Comparison of ENCODE assay signal across 22 cellular contexts in the genomic region with DNA sequence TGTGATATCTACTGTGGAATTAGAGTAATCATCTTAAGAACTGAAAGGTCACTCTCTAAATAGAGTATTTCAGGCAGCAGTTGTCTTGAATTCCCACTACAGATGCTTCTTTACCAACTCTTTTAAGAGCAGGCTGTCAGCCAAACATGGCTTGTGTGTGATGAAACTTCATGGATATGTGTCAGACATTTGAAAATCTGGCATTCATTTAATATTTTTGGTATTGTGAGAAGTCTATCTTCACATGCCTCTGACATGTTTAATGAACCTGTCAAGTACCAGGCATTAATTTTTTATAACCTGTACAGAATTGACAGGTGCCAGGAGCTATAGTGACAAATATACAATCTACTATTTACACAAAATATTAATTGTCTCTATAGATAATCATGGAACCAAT.
A peak's percentile ranks its signal among the peaks of the same experiment; 100 is the strongest.
DNase-seq lines count a peak whose midpoint lies in the region; TF ChIP-seq lines count a peak whose summit lies in the region.
"Had no signal": no experiment of that assay in that cellular context is flagged by ENCODE, and none has a peak within 500 bp of the region (broad histone marks: within the 10 kb centered on the region; RNA-seq: fewer than 3 reads in every experiment).

No MANE protein-coding gene starts in this region.

- H3K27me3 ChIP-seq in mammary epithelial cell (ENCODE audit: insufficient read depth, low read length) (no peaks in the 10 kb centered on the region), neural cell (ENCODE audit: insufficient read depth, low read depth, low read length) (no peaks in the 10 kb centered on the region)
- H3K27me3 ChIP-seq: BE2C; BLaER1 treated with 17β-estradiol and CSF1 and Interleukin-3, amounts not matched to agents 10 nM and 100 nM had no signal

- POLR2A ChIA-PET in MCF 10A (lab: Yijun Ruan, JAX): no interaction called here

- no peaks in the 10 kb centered on the region for H3K4me1 ChIP-seq in mammary epithelial cell (ENCODE audit: insufficient read depth, low read length)
- H3K4me1 ChIP-seq: A549; BE2C; BLaER1 treated with 17β-estradiol and CSF1 and Interleukin-3, amounts not matched to agents 10 nM and 100 nM had no signal

- H3K4me3 Mint-ChIP-seq in MCF 10A (ENCODE audit: unreplicated experiment): no peak overlapping the region
- H3K4me3 Mint-ChIP-seq: CD14-positive monocyte; CD4-positive, alpha-beta T cell; CD8-positive, alpha-beta memory T cell had no signal

- H3K9me3 ChIP-seq in mammary epithelial cell (replicated peaks; ENCODE audit: insufficient read depth, low read length): peaks cover 15% of the 10 kb centered on the region
- H3K9me3 ChIP-seq in neural cell (ENCODE audit: low read length): no peaks in the 10 kb centered on the region
- H3K9me3 ChIP-seq: A549; BE2C; BLaER1 treated with 17β-estradiol and CSF1 and Interleukin-3, amounts not matched to agents 10 nM and 100 nM; HAP-1 had no signal

- peak; percentile 92 for TF ChIP-seq EP300 in neural cell (conservative IDR thresholded peaks at IDR 0.05; ENCODE audit: poor library complexity, severe bottlenecking)

- no peak overlapping the region for H3K27ac Mint-ChIP-seq in MCF 10A (ENCODE audit: low read depth, unreplicated experiment)
- H3K27ac Mint-ChIP-seq: CD14-positive monocyte; CD4-positive, alpha-beta T cell; CD8-positive, alpha-beta memory T cell had no signal

- BruUV-seq in MCF 10A (replicated peaks; lab: Mats Ljungman, UMichigan): no TSS peak
- no TSS peak for BruUV-seq in mammary epithelial cell (replicated peaks; lab: Mats Ljungman, UMichigan)

- no peak for TF ChIP-seq RAD21 in neural cell (conservative IDR thresholded peaks at IDR 0.05)

- H2AFZ ChIP-seq in mammary epithelial cell (ENCODE audit: low read depth, low read length) (no peak overlapping the region), neural cell (ENCODE audit: low read depth, low read length) (no peak overlapping the region)

- peaks cover 14% of the 10 kb centered on the region for H3K9me3 Mint-ChIP-seq in MCF 10A (ENCODE audit: unreplicated experiment)

- H4K20me1 ChIP-seq in mammary epithelial cell (ENCODE audit: insufficient read depth, low read length) (no peaks in the 10 kb centered on the region), neural cell (ENCODE audit: insufficient read depth) (no peaks in the 10 kb centered on the region)
- H4K20me1 ChIP-seq: BLaER1 treated with 17β-estradiol and CSF1 and Interleukin-3, amounts not matched to agents 10 nM and 100 nM had no signal

- H3K4me2 ChIP-seq in mammary epithelial cell (ENCODE audit: insufficient read depth, low read depth, low read length): no peak overlapping the region
- no peak overlapping the region for H3K4me2 ChIP-seq in neural cell (ENCODE audit: low read length)
- H3K4me2 ChIP-seq: A549; BLaER1 treated with 17β-estradiol and CSF1 and Interleukin-3, amounts not matched to agents 10 nM and 100 nM had no signal

- no peak overlapping the region for H3K27ac ChIP-seq in mammary epithelial cell (ENCODE audit: insufficient read depth, low read depth, low read length)
- H3K27ac ChIP-seq in neural cell (ENCODE audit: low read length): no peak overlapping the region
- H3K27ac ChIP-seq: A549; BLaER1 treated with 17β-estradiol and CSF1 and Interleukin-3, amounts not matched to agents 10 nM and 100 nM had no signal

- intact Hi-C loops in MCF 10A (cut with micrococcal nuclease): no loop called here
- intact Hi-C loops in mammary epithelial cell (cut with micrococcal nuclease): no loop called here

- CTCF ChIA-PET in MCF 10A (lab: Yijun Ruan, JAX) (no interaction called here), mammary epithelial cell (lab: Charles Lee; ENCODE audit: low non-redundant PET) (no interaction called here)

- no peak overlapping the region for H3K9ac ChIP-seq in mammary epithelial cell (ENCODE audit: insufficient read depth, low read length)
- no peak overlapping the region for H3K9ac ChIP-seq in neural cell (ENCODE audit: low read length)
- H3K9ac ChIP-seq: BLaER1 treated with 17β-estradiol and CSF1 and Interleukin-3, amounts not matched to agents 10 nM and 100 nM had no signal

- H3K4me1 Mint-ChIP-seq in MCF 10A (ENCODE audit: insufficient read depth, unreplicated experiment): no peaks in the 10 kb centered on the region
- H3K4me1 Mint-ChIP-seq: CD14-positive monocyte; CD8-positive, alpha-beta memory T cell had no signal

- no peaks in the 10 kb centered on the region for H3K9me2 ChIP-seq in neural cell (ENCODE audit: insufficient read depth, low read length)

- no peaks in the 10 kb centered on the region for H3K79me2 ChIP-seq in mammary epithelial cell (ENCODE audit: insufficient read depth, low read length)
- H3K79me2 ChIP-seq in neural cell (replicated peaks; ENCODE audit: insufficient read depth, low read length): no peaks in the 10 kb centered on the region

- H3K4me3 ChIP-seq in mammary epithelial cell (replicated peaks in 1 of 3; ENCODE audit: insufficient read depth in 1 of 3, low read depth in 2 of 3, low read length in 3 of 3) (no peak overlapping the region), neural cell (ENCODE audit: low read length) (no peak overlapping the region)
- H3K4me3 ChIP-seq: A549; BLaER1 treated with 17β-estradiol and CSF1 and Interleukin-3, amounts not matched to agents 10 nM and 100 nM; HAP-1 had no signal

- DNase-seq in NCI-H146 (lab: John Stamatoyannopoulos, UW) (peak; percentile 2), NCI-H146 treated with DMSO at 0.1 percent for 48 hours (lab: John Stamatoyannopoulos, UW; ENCODE audit: unreplicated experiment) (no peak), MCF 10A (ENCODE audit: unreplicated experiment) (peak; percentile 21), mammary epithelial cell (no peak), NCI-H446 treated with DMSO at 0.1 percent for 48 hours (lab: John Stamatoyannopoulos, UW) (peak; percentile 56), GM10266 (ENCODE audit: extremely low spot score) (no peak)
- DNase-seq in activated CD4-positive, CD25-positive, alpha-beta regulatory T cell (lab: John Stamatoyannopoulos, UW): no peak
- DNase-seq: 8988T; ACHN; AML-193; BE2C; CD4-positive, alpha-beta T cell; CD8-positive, alpha-beta memory T cell; DMS 273 treated with DMSO at 0.1 percent for 48 hours; DMS79 treated with DMSO at 0.1 percent for 48 hours; GF-D8; GOT3 had no signal

- dilution Hi-C loops in mammary epithelial cell (cut with HindIII; ENCODE audit: low sequenced_read_pairs): no loop called here

- no peaks in the 10 kb centered on the region for H3F3A ChIP-seq in neural cell (ENCODE audit: insufficient read depth, low read length, poor library complexity, severe bottlenecking)

- in situ Hi-C loops in mammary epithelial cell (cut with MboI; ENCODE audit: low sequenced_read_pairs in 2 of 2): no loop called here

- no peaks in the 10 kb centered on the region for H3K36me3 Mint-ChIP-seq in MCF 10A (ENCODE audit: insufficient read depth, unreplicated experiment)
- H3K36me3 Mint-ChIP-seq: CD14-positive monocyte; CD8-positive, alpha-beta memory T cell had no signal

- H3K27me3 Mint-ChIP-seq in MCF 10A (ENCODE audit: insufficient read depth, unreplicated experiment): no peaks in the 10 kb centered on the region
- H3K27me3 Mint-ChIP-seq: CD4-positive, alpha-beta T cell; CD8-positive, alpha-beta memory T cell had no signal

- no peaks in the 10 kb centered on the region for H3K36me3 ChIP-seq in mammary epithelial cell (ENCODE audit: insufficient read depth, low read length)
- no peaks in the 10 kb centered on the region for H3K36me3 ChIP-seq in neural cell (ENCODE audit: insufficient read depth, low read length)
- H3K36me3 ChIP-seq: BE2C; BLaER1 treated with 17β-estradiol and CSF1 and Interleukin-3, amounts not matched to agents 10 nM and 100 nM; HAP-1 had no signal

- TF ChIP-seq CTCF in MCF 10A (IDR thresholded peaks at IDR 0.05; ENCODE audit: unreplicated experiment): no peak
- TF ChIP-seq CTCF in mammary epithelial cell (conservative IDR thresholded peaks at IDR 0.05 in 1 of 2, IDR thresholded peaks at IDR 0.05 in 1 of 2; ENCODE audit: extremely low read depth in 1 of 2, insufficient read depth in 1 of 2, low read depth in 1 of 2, low read length in 2 of 2): no peak
- TF ChIP-seq CTCF in neural cell (IDR thresholded peaks at IDR 0.05; ENCODE audit: poor library complexity, severe bottlenecking): no peak
- TF ChIP-seq CTCF in GM10266 (IDR thresholded peaks at IDR 0.05; ENCODE audit: control insufficient read depth, insufficient read depth, low read depth, missing control alignments): no peak

TF ChIP-seq in neural cell, 6 proteins besides CTCF, POLR2A, EP300 and RAD21:
- no peak for TF ChIP-seq TAF1 (IDR thresholded peaks at IDR 0.05; ENCODE audit: low read depth)
- no peak for TF ChIP-seq SMC3 (conservative IDR thresholded peaks at IDR 0.05; ENCODE audit: poor library complexity)
- no peak for TF ChIP-seq MXI1 (conservative IDR thresholded peaks at IDR 0.05; ENCODE audit: poor library complexity, severe bottlenecking)
- peak; percentile 55 for TF ChIP-seq POLR2AphosphoS5 (IDR thresholded peaks at IDR 0.05)
TF ChIP-seq in neural cell: peak in this region for 1.

Comparison
In these comparisons a context has a peak if more than half of its experiments do, and no peak if none do; other contexts are left out.
1. DNase-seq: peak in NCI-H146 (single experiment), MCF 10A (single experiment) and NCI-H446 treated with DMSO at 0.1 percent for 48 hours (single experiment); none in NCI-H146 treated with DMSO at 0.1 percent for 48 hours (single experiment), mammary epithelial cell (single experiment), GM10266 (single experiment) and activated CD4-positive, CD25-positive, alpha-beta regulatory T cell (0 of 4).